Comparison of ENCODE assay signal across 16 cellular contexts in the genomic region with DNA sequence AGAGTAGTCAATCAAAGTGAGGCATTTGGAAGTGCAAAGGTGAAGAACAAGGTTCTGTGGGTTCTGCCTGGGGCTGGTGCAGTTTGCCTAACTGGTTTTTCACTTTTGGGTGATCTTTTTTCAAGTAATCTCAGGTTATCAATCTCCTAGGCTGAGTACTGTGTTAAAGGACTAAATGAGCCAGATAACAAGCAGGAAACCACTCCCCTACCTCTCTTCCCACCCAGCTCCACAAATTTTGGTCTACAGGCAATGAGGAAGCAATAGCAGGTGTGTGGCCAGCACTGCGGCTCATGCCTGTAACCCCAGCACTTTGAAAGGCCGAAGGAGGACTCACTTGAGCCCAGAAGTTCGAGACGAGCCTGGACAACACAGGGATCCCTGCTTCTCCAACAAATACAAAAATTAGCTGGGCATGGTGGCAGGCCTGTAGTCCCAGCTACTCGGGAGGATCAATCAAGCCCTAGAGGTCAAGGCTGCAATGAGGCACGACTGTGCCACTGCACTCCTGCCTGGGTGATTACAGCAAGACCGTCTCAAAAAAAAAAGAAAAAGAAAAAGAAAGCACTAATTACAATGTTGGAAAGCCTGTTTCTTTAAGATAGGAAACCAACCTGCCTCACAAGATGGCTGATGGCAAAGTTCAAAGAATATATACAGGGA.
"Had no signal": no experiment of that assay in that cellular context is flagged by ENCODE, and none has a peak within 500 bp of the region (broad histone marks: within the 10 kb centered on the region; RNA-seq: fewer than 3 reads in every experiment).

No MANE protein-coding gene starts in this region.

- H3K27me3 ChIP-seq: brain microvascular endothelial cell, foreskin keratinocyte, pancreas had no signal

- H3K27ac ChIP-seq: brain microvascular endothelial cell, foreskin keratinocyte, thoracic aorta had no signal

- H3K9me3 Mint-ChIP-seq: activated B cell treated with CpG ODN at 0.5 μM for 24 hours; activated CD8-positive, alpha-beta T cell treated with anti-CD3 and anti-CD28 coated beads for 36 hours; central memory CD8-positive, alpha-beta T cell had no signal

- H3K27me3 Mint-ChIP-seq: activated B cell treated with CpG ODN at 0.5 μM for 24 hours; activated CD8-positive, alpha-beta T cell treated with anti-CD3 and anti-CD28 coated beads for 36 hours; activated naive CD8-positive, alpha-beta T cell; central memory CD8-positive, alpha-beta T cell had no signal

- ATAC-seq: activated CD8-positive, alpha-beta T cell treated with anti-CD3 and anti-CD28 coated beads for 36 hours; foreskin keratinocyte; left cardiac atrium; pancreas had no signal

- H3K27ac Mint-ChIP-seq: activated B cell treated with CpG ODN at 0.5 μM for 24 hours; activated CD8-positive, alpha-beta T cell treated with anti-CD3 and anti-CD28 coated beads for 36 hours; activated naive CD8-positive, alpha-beta T cell had no signal

- H3K9me3 ChIP-seq: pancreas, thoracic aorta had no signal

- H3K4me1 ChIP-seq: foreskin keratinocyte had no signal

- H3K36me3 Mint-ChIP-seq: activated naive CD8-positive, alpha-beta T cell had no signal

- H3K4me3 ChIP-seq: pancreas, thoracic aorta had no signal

- H3K4me3 Mint-ChIP-seq: activated B cell treated with CpG ODN at 0.5 μM for 24 hours had no signal

- DNase-seq: activated B cell treated with CpG ODN at 0.5 μM for 24 hours; activated CD4-positive, alpha-beta T cell treated with anti-CD3 and anti-CD28 coated beads for 48 hours; activated CD8-positive, alpha-beta memory T cell treated with anti-CD3 and anti-CD28 coated beads, Interleukin-2, amount 50 U/mL, for 4 hours; activated CD8-positive, alpha-beta T cell treated with anti-CD3 and anti-CD28 coated beads for 36 hours; activated gamma-delta T cell treated with Interleukin-2 at 50 U/mL for 16 hours; brain microvascular endothelial cell; effector CD8-positive, alpha-beta T cell; foreskin keratinocyte; left cardiac atrium; mammary epithelial cell; pancreas; stimulated activated CD4-positive, alpha-beta T cell treated with anti-CD3 and anti-CD28 coated beads, Interleukin-12 subunit alpha, Interleukin-12 subunit beta, amount 100 ng/mL, for 4 hours; T-helper 2 cell had no signal
